21 cellular contexts compared by ENCODE assay signal in the genomic region with DNA sequence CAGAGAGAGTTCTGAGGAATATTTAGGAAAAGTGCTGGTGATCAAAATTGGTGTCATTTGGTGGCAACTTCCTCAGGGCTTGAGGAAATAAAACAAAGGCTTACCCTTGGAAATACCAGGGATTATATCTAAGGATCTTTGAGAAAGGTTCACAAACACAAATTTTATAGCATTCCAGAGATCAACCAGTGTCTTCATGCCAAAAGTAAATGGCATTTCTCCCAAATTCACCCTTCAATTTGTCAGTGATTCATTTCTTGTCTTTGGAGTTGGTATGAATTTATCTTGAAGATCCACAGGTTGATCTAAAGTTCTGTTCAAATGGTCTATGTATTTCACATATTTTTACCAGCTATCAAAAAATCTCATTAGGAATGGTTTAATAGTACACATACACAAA.
DNase-seq lines count a peak whose midpoint lies in the region; ATAC-seq and TF ChIP-seq lines count a peak whose summit lies in the region.
"Had no signal": no experiment of that assay in that cellular context is flagged by ENCODE, and none has a peak within 500 bp of the region (broad histone marks: within the 10 kb centered on the region; RNA-seq: fewer than 3 reads in every experiment).

No MANE protein-coding gene starts in this region.

- H3K9me2 ChIP-seq in GM23338 (ENCODE audit: insufficient read depth) (no peaks in the 10 kb centered on the region), PC-3 (replicated peaks; ENCODE audit: low read length) (no peaks in the 10 kb centered on the region), hepatocyte (replicated peaks; ENCODE audit: insufficient read depth) (no peaks in the 10 kb centered on the region)
- H3K9me2 ChIP-seq: SK-N-SH had no signal

- peaks cover 12% of the 10 kb centered on the region; the same call in 1 of the 2 replicates for H3K4me1 ChIP-seq in GM23338 (ENCODE audit: insufficient read depth)
- H3K4me1 ChIP-seq in PC-3 (ENCODE audit: insufficient read depth, low read length): peaks cover 9% of the 10 kb centered on the region
- H3K4me1 ChIP-seq in hepatocyte (ENCODE audit: insufficient read depth): no peaks in the 10 kb centered on the region
- H3K4me1 ChIP-seq in CD8-positive, alpha-beta T cell (ENCODE audit: insufficient read depth, low read length): no peaks in the 10 kb centered on the region

- H3K79me2 ChIP-seq in GM23338 (replicated peaks; ENCODE audit: insufficient read depth): no peaks in the 10 kb centered on the region
- no peaks in the 10 kb centered on the region for H3K79me2 ChIP-seq in PC-3 (ENCODE audit: low read length)
- no peaks in the 10 kb centered on the region for H3K79me2 ChIP-seq in hepatocyte

- H4K20me1 ChIP-seq in GM23338 (replicated peaks; ENCODE audit: insufficient read depth): no peaks in the 10 kb centered on the region
- H4K20me1 ChIP-seq in PC-3 (ENCODE audit: low read length): no peaks in the 10 kb centered on the region
- H4K20me1 ChIP-seq in hepatocyte (ENCODE audit: insufficient read depth, poor library complexity, severe bottlenecking): no peaks in the 10 kb centered on the region

- H3K4me2 ChIP-seq in GM23338 (peak overlapping the region; percentile 20), PC-3 (ENCODE audit: low read length) (peak overlapping the region; percentile 53), hepatocyte (no peak overlapping the region)
- H3K4me2 ChIP-seq: SK-N-SH had no signal

- DNase-seq in GM23338 (ENCODE audit: low spot score) (no peak), PC-3 (peak; percentile 63), hepatocyte (ENCODE audit: low spot score) (no peak)
- DNase-seq in stimulated activated CD4-positive, alpha-beta T cell treated with anti-CD3 and anti-CD28 coated beads, Interleukin-2, amount 100 ng/mL, for 48 hours: no peak
- DNase-seq in CD8-positive, alpha-beta T cell: no peak
- DNase-seq: C1 segment of cervical spinal cord; CD4-positive, alpha-beta memory T cell; DMS79 treated with DMSO at 0.1 percent for 48 hours; GF-D8; NCI-H1048; NCI-H1417; NCI-H1694 treated with DMSO at 0.1 percent for 48 hours; NCI-H2081 treated with DMSO at 0.1 percent for 48 hours; NCI-H2171; NCI-H226; NCI-H510A; NCI-H69; SK-N-SH had no signal

- no peaks in the 10 kb centered on the region for H3K9me3 ChIP-seq in PC-3 (ENCODE audit: low read length)
- H3K9me3 ChIP-seq in hepatocyte (ENCODE audit: low read depth): no peaks in the 10 kb centered on the region
- H3K9me3 ChIP-seq in CD8-positive, alpha-beta T cell (ENCODE audit: low read length): no peaks in the 10 kb centered on the region
- H3K9me3 ChIP-seq: HAP-1, SK-N-SH had no signal

- H3K36me3 Mint-ChIP-seq in GM23338 (ENCODE audit: low read depth): peaks cover 14% of the 10 kb centered on the region; the same call in 2 of the 3 replicates
- H3K36me3 Mint-ChIP-seq in CD8-positive, alpha-beta T cell: no peaks in the 10 kb centered on the region
- H3K36me3 Mint-ChIP-seq: CD4-positive, alpha-beta memory T cell had no signal

- H3F3A ChIP-seq in GM23338 (replicated peaks; ENCODE audit: low read depth) (no peaks in the 10 kb centered on the region), PC-3 (ENCODE audit: low read length, unreplicated experiment) (no peaks in the 10 kb centered on the region)

- no peak for TF ChIP-seq CTCF in GM23338 (conservative IDR thresholded peaks at IDR 0.05; ENCODE audit: low read depth in 2 of 2)
- no peak for TF ChIP-seq CTCF in PC-3 (conservative IDR thresholded peaks at IDR 0.05; ENCODE audit: low read depth, low read length)
- TF ChIP-seq CTCF in hepatocyte (IDR thresholded peaks at IDR 0.05; ENCODE audit: poor library complexity): no peak
- no peak for TF ChIP-seq CTCF in CD8-positive, alpha-beta T cell (IDR thresholded peaks at IDR 0.05)

- POLR2A ChIA-PET in PC-3 (lab: Charles Lee; ENCODE audit: unreplicated experiment): no interaction called here
- POLR2A ChIA-PET in CD8-positive, alpha-beta T cell (lab: Charles Lee): no interaction called here

- H3K4me3 ChIP-seq in GM23338 (peak overlapping the region; percentile 10; the same call in 1 of the 2 replicates), PC-3 (ENCODE audit: low read length) (no peak overlapping the region), hepatocyte (no peak overlapping the region)
- H3K4me3 ChIP-seq in CD8-positive, alpha-beta T cell (ENCODE audit: low read depth, low read length): no peak overlapping the region
- H3K4me3 ChIP-seq: HAP-1 had no signal

- no peak overlapping the region for H3K4me3 Mint-ChIP-seq in GM23338
- no peak overlapping the region for H3K4me3 Mint-ChIP-seq in CD8-positive, alpha-beta T cell
- H3K4me3 Mint-ChIP-seq: CD4-positive, alpha-beta memory T cell had no signal

- H3K36me3 ChIP-seq in GM23338 (ENCODE audit: insufficient read depth) (no peaks in the 10 kb centered on the region), PC-3 (ENCODE audit: low read depth, low read length) (no peaks in the 10 kb centered on the region), hepatocyte (replicated peaks; ENCODE audit: insufficient read depth, low read depth) (no peaks in the 10 kb centered on the region)
- no peaks in the 10 kb centered on the region for H3K36me3 ChIP-seq in CD8-positive, alpha-beta T cell (ENCODE audit: insufficient read depth, low read length)
- H3K36me3 ChIP-seq: HAP-1 had no signal

- intact Hi-C loops in PC-3 (cut with micrococcal nuclease): no loop called here
- intact Hi-C loops in CD8-positive, alpha-beta T cell (cut with DNase I, micrococcal nuclease): no loop called here

- peaks cover 22% of the 10 kb centered on the region for H3K4me1 Mint-ChIP-seq in GM23338
- H3K4me1 Mint-ChIP-seq in CD8-positive, alpha-beta T cell (ENCODE audit: low read depth): no peaks in the 10 kb centered on the region
- H3K4me1 Mint-ChIP-seq: CD4-positive, alpha-beta memory T cell had no signal

- no peak overlapping the region for H3K9ac ChIP-seq in PC-3 (ENCODE audit: low read length)
- H3K9ac ChIP-seq: SK-N-SH had no signal

- CTCF ChIA-PET in PC-3 (lab: Charles Lee): no interaction called here
- CTCF ChIA-PET in CD8-positive, alpha-beta T cell (lab: Charles Lee): no interaction called here

- H2AFZ ChIP-seq in GM23338 (no peak overlapping the region), PC-3 (ENCODE audit: low read length) (no peak overlapping the region), hepatocyte (no peak overlapping the region)

- H3K27me3 ChIP-seq in GM23338 (ENCODE audit: insufficient read depth): no peaks in the 10 kb centered on the region
- no peaks in the 10 kb centered on the region for H3K27me3 ChIP-seq in PC-3 (ENCODE audit: low read length)
- H3K27me3 ChIP-seq in hepatocyte: no peaks in the 10 kb centered on the region
- no peaks in the 10 kb centered on the region for H3K27me3 ChIP-seq in CD8-positive, alpha-beta T cell (ENCODE audit: insufficient read depth, low read length)

- ATAC-seq in GM23338: no peak
- peak; percentile 18 for ATAC-seq in PC-3
- no peak for ATAC-seq in GM18870 (IDR thresholded peaks at IDR 0.05; ENCODE audit: unreplicated experiment)
- no peak for ATAC-seq in GM19452 (IDR thresholded peaks at IDR 0.05; ENCODE audit: unreplicated experiment)
- no peak for ATAC-seq in CD8-positive, alpha-beta T cell

- peaks cover 14% of the 10 kb centered on the region; the same call in 2 of the 3 replicates for H3K9me3 Mint-ChIP-seq in GM23338
- H3K9me3 Mint-ChIP-seq in CD8-positive, alpha-beta T cell: peaks cover 5% of the 10 kb centered on the region

- H3K27ac Mint-ChIP-seq in GM23338: peak overlapping the region; percentile 94
- no peak overlapping the region for H3K27ac Mint-ChIP-seq in CD8-positive, alpha-beta T cell
- H3K27ac Mint-ChIP-seq: CD4-positive, alpha-beta memory T cell had no signal

- H3K27ac ChIP-seq in GM23338 (ENCODE audit: low read depth) (peak overlapping the region; percentile 83), PC-3 (ENCODE audit: low read length) (peak overlapping the region; percentile 68), hepatocyte (peak overlapping the region; percentile 45)
- H3K27ac ChIP-seq in CD8-positive, alpha-beta T cell (ENCODE audit: low read depth, low read length): no peak overlapping the region

- BruUV-seq in PC-3 (replicated peaks; lab: Mats Ljungman, UMichigan): no TSS peak

- H3K27me3 Mint-ChIP-seq in GM23338 (ENCODE audit: insufficient read depth, low read depth, poor library complexity): no peaks in the 10 kb centered on the region
- no peaks in the 10 kb centered on the region for H3K27me3 Mint-ChIP-seq in CD8-positive, alpha-beta T cell (ENCODE audit: low read depth)
- H3K27me3 Mint-ChIP-seq: CD4-positive, alpha-beta memory T cell had no signal

TF ChIP-seq in GM23338, 12 proteins besides CTCF, POLR2A, EP300 and RAD21:
- TF ChIP-seq, protein P1, sequence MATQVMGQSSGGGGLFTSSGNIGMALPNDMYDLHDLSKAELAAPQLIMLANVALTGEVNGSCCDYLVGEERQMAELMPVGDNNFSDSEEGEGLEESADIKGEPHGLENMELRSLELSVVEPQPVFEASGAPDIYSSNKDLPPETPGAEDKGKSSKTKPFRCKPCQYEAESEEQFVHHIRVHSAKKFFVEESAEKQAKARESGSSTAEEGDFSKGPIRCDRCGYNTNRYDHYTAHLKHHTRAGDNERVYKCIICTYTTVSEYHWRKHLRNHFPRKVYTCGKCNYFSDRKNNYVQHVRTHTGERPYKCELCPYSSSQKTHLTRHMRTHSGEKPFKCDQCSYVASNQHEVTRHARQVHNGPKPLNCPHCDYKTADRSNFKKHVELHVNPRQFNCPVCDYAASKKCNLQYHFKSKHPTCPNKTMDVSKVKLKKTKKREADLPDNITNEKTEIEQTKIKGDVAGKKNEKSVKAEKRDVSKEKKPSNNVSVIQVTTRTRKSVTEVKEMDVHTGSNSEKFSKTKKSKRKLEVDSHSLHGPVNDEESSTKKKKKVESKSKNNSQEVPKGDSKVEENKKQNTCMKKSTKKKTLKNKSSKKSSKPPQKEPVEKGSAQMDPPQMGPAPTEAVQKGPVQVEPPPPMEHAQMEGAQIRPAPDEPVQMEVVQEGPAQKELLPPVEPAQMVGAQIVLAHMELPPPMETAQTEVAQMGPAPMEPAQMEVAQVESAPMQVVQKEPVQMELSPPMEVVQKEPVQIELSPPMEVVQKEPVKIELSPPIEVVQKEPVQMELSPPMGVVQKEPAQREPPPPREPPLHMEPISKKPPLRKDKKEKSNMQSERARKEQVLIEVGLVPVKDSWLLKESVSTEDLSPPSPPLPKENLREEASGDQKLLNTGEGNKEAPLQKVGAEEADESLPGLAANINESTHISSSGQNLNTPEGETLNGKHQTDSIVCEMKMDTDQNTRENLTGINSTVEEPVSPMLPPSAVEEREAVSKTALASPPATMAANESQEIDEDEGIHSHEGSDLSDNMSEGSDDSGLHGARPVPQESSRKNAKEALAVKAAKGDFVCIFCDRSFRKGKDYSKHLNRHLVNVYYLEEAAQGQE (IDR thresholded peaks at IDR 0.05; ENCODE audit: unreplicated experiment): no peak
- no peak for TF ChIP-seq EZH2 (IDR thresholded peaks at IDR 0.05; ENCODE audit: low read depth, unreplicated experiment)
TF ChIP-seq in GM23338: peak in this region for 0.
